In genomic region chr2:38409904-38410167, GRCh38 we compare ENCODE assay signal across 11 cellular contexts. TPM values are rescaled to one million over a fixed set of nuclear protein-coding genes. Genes with fewer than 3 reads are reported as not detected.
DNase-seq lines count a peak whose midpoint lies in the region; ATAC-seq and TF ChIP-seq lines count a peak whose summit lies in the region.
"Had no signal": no experiment of that assay in that cellular context is flagged by ENCODE, and none has a peak within 500 bp of the region (broad histone marks: within the 10 kb centered on the region; RNA-seq: fewer than 3 reads in every experiment).

No MANE protein-coding gene starts in this region.

- TF ChIP-seq CTCF in SU-DHL-6 (IDR thresholded peaks at IDR 0.05; ENCODE audit: insufficient read depth, low read length, poor library complexity, severe bottlenecking) = no peak
- TF ChIP-seq CTCF in upper lobe of right lung (IDR thresholded peaks at IDR 0.05) = no peak

- H3K4me3 ChIP-seq in SU-DHL-6 (ENCODE audit: insufficient read depth, low read length, poor library complexity, severe bottlenecking) (peak overlapping the region; percentile 19), upper lobe of right lung (no peak overlapping the region)
- H3K4me3 ChIP-seq: MG63, PC-9 had no signal

- no peaks in the 10 kb centered on the region for H3K9me2 ChIP-seq in SU-DHL-6 (replicated peaks; ENCODE audit: insufficient read depth, low read length)

- intact Hi-C loops in upper lobe of right lung (cut with DNase I) = no loop called here

- peak; percentile 24 for ATAC-seq in GM19395 (IDR thresholded peaks at IDR 0.05; ENCODE audit: unreplicated experiment)
- peak; percentile 29 for ATAC-seq in HG02763 (IDR thresholded peaks at IDR 0.05; ENCODE audit: unreplicated experiment)
- no peak for ATAC-seq in upper lobe of right lung

- peaks cover 20% of the 10 kb centered on the region for H3F3A ChIP-seq in SU-DHL-6 (ENCODE audit: insufficient read depth)

- H3K27me3 ChIP-seq in SU-DHL-6 (ENCODE audit: low read length) (no peaks in the 10 kb centered on the region), upper lobe of right lung (no peaks in the 10 kb centered on the region)
- H3K27me3 ChIP-seq: MG63 had no signal

- no peaks in the 10 kb centered on the region for H3K79me2 ChIP-seq in SU-DHL-6 (ENCODE audit: insufficient read depth, low read length)

- peaks cover 41% of the 10 kb centered on the region for H3K4me1 ChIP-seq in upper lobe of right lung

- peak overlapping the region; percentile 76 for H3K4me2 ChIP-seq in SU-DHL-6 (ENCODE audit: low read depth, low read length, poor library complexity, severe bottlenecking)
- H3K4me2 ChIP-seq: PC-9 had no signal

- peak overlapping the region; percentile 29 for H2AFZ ChIP-seq in SU-DHL-6 (ENCODE audit: low read depth, low read length, severe bottlenecking)
- H2AFZ ChIP-seq: PC-9 had no signal

- H4K20me1 ChIP-seq in SU-DHL-6 (ENCODE audit: low read depth, low read length) = no peaks in the 10 kb centered on the region

- peak overlapping the region; percentile 96 for H3K27ac ChIP-seq in SU-DHL-6 (ENCODE audit: low read depth, low read length)
- H3K27ac ChIP-seq in upper lobe of right lung = peak overlapping the region; percentile 3
- H3K27ac ChIP-seq: PC-9 had no signal

- H3K36me3 ChIP-seq in SU-DHL-6 (ENCODE audit: low read length) (no peaks in the 10 kb centered on the region), upper lobe of right lung (no peaks in the 10 kb centered on the region)
- H3K36me3 ChIP-seq: MG63 had no signal

- DNase-seq in upper lobe of right lung (no peak), kidney tubule cell (ENCODE audit: low spot score) (no peak), AG20443 (ENCODE audit: low spot score) (no peak)
- no peak for DNase-seq in stimulated activated CD4-positive, alpha-beta T cell treated with anti-CD3 and anti-CD28 coated beads, Interleukin-2, amount 100 ng/mL, for 48 hours
- DNase-seq: MG63, retina, T-helper 2 cell had no signal

- H3K9me3 ChIP-seq in SU-DHL-6 (ENCODE audit: insufficient read depth, low read length) (peaks cover 13% of the 10 kb centered on the region; the same call in 1 of the 2 replicates), upper lobe of right lung (peaks cover 6% of the 10 kb centered on the region)

- H3K9ac ChIP-seq in SU-DHL-6 (ENCODE audit: low read length) = peak overlapping the region; percentile 51

RNA-seq across cellular contexts. Expression of gene ATL2, which starts 32.8 kb away (rescaled TPM):
- 69.1 TPM for total RNA-seq in upper lobe of right lung
